ENCODE assay signal across 13 cellular contexts in genomic region chr22:44202261-44202789, GRCh38. TPM values are rescaled to one million over a fixed set of nuclear protein-coding genes. Genes with fewer than 3 reads are reported as not detected.
A peak's percentile ranks its signal among the peaks of the same experiment; 100 is the strongest.
DNase-seq lines count a peak whose midpoint lies in the region; TF ChIP-seq lines count a peak whose summit lies in the region.
"Had no signal": no experiment of that assay in that cellular context is flagged by ENCODE, and none has a peak within 500 bp of the region (broad histone marks: within the 10 kb centered on the region; RNA-seq: fewer than 3 reads in every experiment).

No MANE protein-coding gene starts in this region.

- H3K27me3 ChIP-seq in cardiac muscle cell (no peaks in the 10 kb centered on the region), vagina (no peaks in the 10 kb centered on the region), adrenal gland (no peaks in the 10 kb centered on the region)
- H3K27me3 ChIP-seq: BE2C had no signal

- H3K4me1 ChIP-seq in cardiac muscle cell (ENCODE audit: low read depth) (peaks cover 5% of the 10 kb centered on the region), vagina (peaks cover 5% of the 10 kb centered on the region), adrenal gland (replicated peaks in 1 of 2) (no peaks in the 10 kb centered on the region)

- no peaks in the 10 kb centered on the region for H3K36me3 ChIP-seq in cardiac muscle cell
- no peaks in the 10 kb centered on the region for H3K36me3 ChIP-seq in vagina
- no peaks in the 10 kb centered on the region for H3K36me3 ChIP-seq in adrenal gland (replicated peaks in 1 of 2)
- H3K36me3 ChIP-seq: BE2C had no signal

- H3K27ac ChIP-seq in cardiac muscle cell (no peak overlapping the region), vagina (peak overlapping the region; percentile 8), adrenal gland (no peak overlapping the region)
- H3K27ac ChIP-seq: epithelial cell of prostate, spleen had no signal

- TF ChIP-seq POLR2A in vagina (IDR thresholded peaks at IDR 0.05) (no peak), adrenal gland (IDR thresholded peaks at IDR 0.05) (no peak)

- 70 to 78% (median 77%) methylated on average over 11 of the region's 11 CpGs for WGBS in adrenal gland, 4 donors

- in situ Hi-C loops in G401 (cut with HindIII; ENCODE audit: low sequenced_read_pairs): no loop called here

- peak; percentile 21 to 77 for DNase-seq in cardiac muscle cell (ENCODE audit: low read depth in 1 of 2, low spot score in 1 of 2)
- DNase-seq in cardiac septum (ENCODE audit: low spot score): no peak
- peak; percentile 83 for DNase-seq in amniotic epithelial cell (ENCODE audit: low read depth)
- DNase-seq in inferior parietal cortex (ENCODE audit: extremely low spot score): peak; percentile 27
- no peak for DNase-seq in vagina (ENCODE audit: extremely low spot score in 2 of 2)
- no peak for DNase-seq in NCI-H510A (lab: John Stamatoyannopoulos, UW)
- DNase-seq in adrenal gland: no peak
- no peak for DNase-seq in G401 (ENCODE audit: low spot score)
- DNase-seq: BE2C, immature natural killer cell, naive B cell, spleen had no signal

- no peaks in the 10 kb centered on the region for H3K9me3 ChIP-seq in cardiac muscle cell (ENCODE audit: low read depth)
- no peaks in the 10 kb centered on the region for H3K9me3 ChIP-seq in vagina
- H3K9me3 ChIP-seq in adrenal gland (replicated peaks in 1 of 3): no peaks in the 10 kb centered on the region
- H3K9me3 ChIP-seq: BE2C, spleen had no signal

- intact Hi-C loops in cardiac septum (cut with DNase I): no loop called here
- intact Hi-C loops in vagina (cut with DNase I): no loop called here
- intact Hi-C loops in adrenal gland (cut with DNase I): no loop called here

- TF ChIP-seq CTCF in cardiac muscle cell (IDR thresholded peaks at IDR 0.05; ENCODE audit: low read depth, low read length): no peak
- TF ChIP-seq CTCF in vagina (IDR thresholded peaks at IDR 0.05): no peak
- TF ChIP-seq CTCF in adrenal gland (IDR thresholded peaks at IDR 0.05): no peak

- no peak overlapping the region for H3K4me3 ChIP-seq in cardiac muscle cell
- H3K4me3 ChIP-seq in vagina: no peak overlapping the region
- no peak overlapping the region for H3K4me3 ChIP-seq in adrenal gland
- H3K4me3 ChIP-seq: spleen had no signal

RNA-seq across cellular contexts. Expression of gene PARVG, which starts 21.6 kb away (rescaled TPM):
- total RNA-seq in cardiac muscle cell: 0.33 TPM in 1 of 2 replicates, not detected in the other
- polyA plus RNA-seq in cardiac muscle cell: not detected in 2 replicates
- total RNA-seq in cardiac septum: 2.1 TPM
- total RNA-seq in vagina: 29.5 TPM
- total RNA-seq in adrenal gland: 10 to 100 TPM in 6 of 8 donors, 1 to 10 TPM in 2; 8.8 to 48.6 (median 15.7) TPM
- 10 to 100 TPM in 2 of 3 donors, 1 to 10 TPM in 1; 4.8 to 61.1 (median 14.3) TPM for polyA plus RNA-seq in adrenal gland
- not detected in 2 replicates for total RNA-seq in G401 (2014; rRNA removed; shearing (Covaris generic))

Comparison
In these comparisons a context has a peak if more than half of its experiments do, and no peak if none do; other contexts are left out.
1. DNase-seq: peak in cardiac muscle cell (2 of 2), amniotic epithelial cell (single experiment) and inferior parietal cortex (single experiment); none in cardiac septum (single experiment), vagina (0 of 2), NCI-H510A (single experiment), adrenal gland (0 of 7) and G401 (single experiment).